13 cellular contexts compared by ENCODE assay signal in genomic region chr10:61923210-61924024, GRCh38. TPM values are rescaled to one million over a fixed set of nuclear protein-coding genes. Genes with fewer than 3 reads are reported as not detected.
A peak's percentile ranks its signal among the peaks of the same experiment; 100 is the strongest.
DNase-seq lines count a peak whose midpoint lies in the region; ATAC-seq and TF ChIP-seq lines count a peak whose summit lies in the region.
"Had no signal": no experiment of that assay in that cellular context is flagged by ENCODE, and none has a peak within 500 bp of the region (broad histone marks: within the 10 kb centered on the region; RNA-seq: fewer than 3 reads in every experiment).

No MANE protein-coding gene starts in this region.

- H3K36me3 ChIP-seq in CD8-positive, alpha-beta memory T cell (ENCODE audit: insufficient read depth, low read length), result no peaks in the 10 kb centered on the region

- TF ChIP-seq CTCF in choroid plexus epithelial cell (conservative IDR thresholded peaks at IDR 0.05; ENCODE audit: low read depth, low read length), result no peak

- POLR2A ChIA-PET in CD8-positive, alpha-beta memory T cell (lab: Charles Lee), result no interaction called here

- H3K4me3 Mint-ChIP-seq in CD8-positive, alpha-beta memory T cell, result no peak overlapping the region
- no peak overlapping the region for H3K4me3 Mint-ChIP-seq in natural killer cell treated with Interleukin-12 subunit alpha and Interleukin-12 subunit beta and Interleukin-15 and Interleukin-18, amount 100 ng/mL, for 72 hours
- H3K4me3 Mint-ChIP-seq: T-helper 2 cell treated with Interferon-gamma antibody and Interleukin-4, amounts not matched to agents 5 μg/mL and 100 μg/mL, for 36 hours had no signal

- DNase-seq in CD8-positive, alpha-beta memory T cell, result no peak
- DNase-seq in NCI-H69 (lab: John Stamatoyannopoulos, UW) (peak; percentile 7), choroid plexus epithelial cell (ENCODE audit: low read depth) (peak; percentile 83), HUDEP-2 (lab: John Stamatoyannopoulos, UW; ENCODE audit: unreplicated experiment in 76 of 76) (no peak)
- no peak for DNase-seq in natural killer cell treated with Interleukin-12 subunit alpha and Interleukin-12 subunit beta and Interleukin-15 and Interleukin-18, amount 100 ng/mL, for 72 hours (ENCODE audit: low spot score)
- DNase-seq in stimulated activated CD4-positive, alpha-beta T cell treated with anti-CD3 and anti-CD28 coated beads, Interleukin-4, amount 100 ng/mL, for 4 hours, result no peak
- DNase-seq: activated gamma-delta T cell; GF-D8; NCI-H510A treated with DMSO at 0.1 percent for 48 hours; stimulated activated CD4-positive, alpha-beta T cell treated with anti-CD3 and anti-CD28 coated beads, Interleukin-15, amount 100 ng/mL, for 24 hours had no signal

- H3K4me1 Mint-ChIP-seq in CD8-positive, alpha-beta memory T cell, result peaks cover 33 to 73% (median 70%) of the 10 kb centered on the region in 3 donors
- peaks cover 26 to 32% of the 10 kb centered on the region in 2 donors for H3K4me1 Mint-ChIP-seq in natural killer cell treated with Interleukin-12 subunit alpha and Interleukin-12 subunit beta and Interleukin-15 and Interleukin-18, amount 100 ng/mL, for 72 hours (ENCODE audit: low read depth in 2 of 2)

- no peaks in the 10 kb centered on the region for H3K27me3 Mint-ChIP-seq in CD8-positive, alpha-beta memory T cell
- no peaks in the 10 kb centered on the region for H3K27me3 Mint-ChIP-seq in natural killer cell treated with Interleukin-12 subunit alpha and Interleukin-12 subunit beta and Interleukin-15 and Interleukin-18, amount 100 ng/mL, for 72 hours

- H3K36me3 Mint-ChIP-seq in CD8-positive, alpha-beta memory T cell, result peaks cover 14 to 47% (median 15%) of the 10 kb centered on the region in 3 donors
- peaks cover 19% of the 10 kb centered on the region for H3K36me3 Mint-ChIP-seq in natural killer cell treated with Interleukin-12 subunit alpha and Interleukin-12 subunit beta and Interleukin-15 and Interleukin-18, amount 100 ng/mL, for 72 hours

- H3K9me3 ChIP-seq in CD8-positive, alpha-beta memory T cell (ENCODE audit: low read length), result no peaks in the 10 kb centered on the region

- H3K4me1 ChIP-seq in CD8-positive, alpha-beta memory T cell (ENCODE audit: insufficient read depth, low read length), result no peaks in the 10 kb centered on the region

- no peaks in the 10 kb centered on the region for H3K9me3 Mint-ChIP-seq in CD8-positive, alpha-beta memory T cell
- H3K9me3 Mint-ChIP-seq in natural killer cell treated with Interleukin-12 subunit alpha and Interleukin-12 subunit beta and Interleukin-15 and Interleukin-18, amount 100 ng/mL, for 72 hours, result no peaks in the 10 kb centered on the region

- CTCF ChIA-PET in CD8-positive, alpha-beta memory T cell (lab: Charles Lee), result interaction anchor here (0.9 to 3.0 kb wide), 3 partner anchors 8 to 115 kb away, joined by 3 to 9 read pairs (median 3); no protein-coding TSS in a partner anchor

- no peak overlapping the region for H3K4me3 ChIP-seq in CD8-positive, alpha-beta memory T cell (ENCODE audit: low read length)
- H3K4me3 ChIP-seq in choroid plexus epithelial cell (ENCODE audit: low read depth, low read length), result no peak overlapping the region

- ATAC-seq in natural killer cell treated with Interleukin-12 subunit alpha and Interleukin-12 subunit beta and Interleukin-15 and Interleukin-18, amount 100 ng/mL, for 72 hours, result no peak
- ATAC-seq in HG02981 (IDR thresholded peaks at IDR 0.05; ENCODE audit: unreplicated experiment) (no peak), GM21619 (IDR thresholded peaks at IDR 0.05; ENCODE audit: unreplicated experiment) (no peak)

- no peaks in the 10 kb centered on the region for H3K27me3 ChIP-seq in CD8-positive, alpha-beta memory T cell (ENCODE audit: insufficient read depth, low read length, poor library complexity, severe bottlenecking)

- no peak overlapping the region for H3K27ac ChIP-seq in CD8-positive, alpha-beta memory T cell (ENCODE audit: low read depth, low read length)

- H3K27ac Mint-ChIP-seq in CD8-positive, alpha-beta memory T cell, result peak overlapping the region in 5 of 8 donors; percentile 29 to 70 (median 45)
- peak overlapping the region; percentile 41 to 69 for H3K27ac Mint-ChIP-seq in natural killer cell treated with Interleukin-12 subunit alpha and Interleukin-12 subunit beta and Interleukin-15 and Interleukin-18, amount 100 ng/mL, for 72 hours
- H3K27ac Mint-ChIP-seq: T-helper 2 cell treated with Interferon-gamma antibody and Interleukin-4, amounts not matched to agents 5 μg/mL and 100 μg/mL, for 36 hours had no signal

RNA-seq across cellular contexts. Expression of gene ARID5B, which starts 21.9 kb away (rescaled TPM):
- 10 to 100 TPM; 37.1 to 38.4 TPM for total RNA-seq in CD8-positive, alpha-beta memory T cell
- 48.7 TPM for polyA plus RNA-seq in CD8-positive, alpha-beta memory T cell
- 10 to 100 TPM; 46.1 to 51.7 TPM for total RNA-seq in natural killer cell treated with Interleukin-12 subunit alpha and Interleukin-12 subunit beta and Interleukin-15 and Interleukin-18, amount 100 ng/mL, for 72 hours

Comparison
In these comparisons a context has a peak if more than half of its experiments do, and no peak if none do; other contexts are left out.
1. DNase-seq: peak in NCI-H69 (single experiment) and choroid plexus epithelial cell (single experiment); none in CD8-positive, alpha-beta memory T cell (0 of 5), natural killer cell treated with Interleukin-12 subunit alpha and Interleukin-12 subunit beta and Interleukin-15 and Interleukin-18, amount 100 ng/mL, for 72 hours (single experiment), HUDEP-2 (0 of 76) and stimulated activated CD4-positive, alpha-beta T cell treated with anti-CD3 and anti-CD28 coated beads, Interleukin-4, amount 100 ng/mL, for 4 hours (0 of 2).